23 cellular contexts compared by ENCODE assay signal in the genomic region with DNA sequence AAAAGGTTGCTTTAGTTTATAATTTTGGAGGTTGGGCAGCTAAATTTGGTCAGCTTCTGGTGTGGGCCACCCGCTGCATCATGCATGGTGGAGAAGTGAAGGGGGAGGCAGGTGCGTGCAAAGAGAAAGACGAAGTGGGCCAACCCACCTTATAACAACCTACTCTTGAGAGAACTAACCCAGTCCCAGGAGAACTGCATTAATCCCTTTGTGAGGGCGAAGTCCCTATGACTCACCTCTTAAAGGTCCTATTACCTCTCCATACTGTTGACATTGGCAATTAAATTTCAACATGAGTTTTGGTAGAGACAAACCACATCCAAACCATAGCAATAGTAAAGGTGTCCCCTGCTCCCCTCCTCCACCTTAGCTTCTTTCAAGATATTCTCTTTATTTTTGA. TPM values are rescaled to one million over a fixed set of nuclear protein-coding genes. Genes with fewer than 3 reads are reported as not detected.
DNase-seq lines count a peak whose midpoint lies in the region; ATAC-seq and TF ChIP-seq lines count a peak whose summit lies in the region.
"Had no signal": no experiment of that assay in that cellular context is flagged by ENCODE, and none has a peak within 500 bp of the region (broad histone marks: within the 10 kb centered on the region; RNA-seq: fewer than 3 reads in every experiment).

No MANE protein-coding gene starts in this region.

- no peak overlapping the region for H2AFZ ChIP-seq in mammary epithelial cell (ENCODE audit: low read depth, low read length)

- H3K4me1 ChIP-seq in mammary epithelial cell (ENCODE audit: insufficient read depth, low read length) (peaks cover 4% of the 10 kb centered on the region), upper lobe of right lung (no peaks in the 10 kb centered on the region)
- H3K4me1 ChIP-seq: adrenal gland, heart left ventricle had no signal

- BruUV-seq in mammary epithelial cell (replicated peaks; lab: Mats Ljungman, UMichigan), result no TSS peak

- H3K36me3 ChIP-seq in mammary epithelial cell (ENCODE audit: insufficient read depth, low read length) (no peaks in the 10 kb centered on the region), upper lobe of right lung (no peaks in the 10 kb centered on the region)
- H3K36me3 ChIP-seq: adrenal gland, cardiac muscle cell, heart left ventricle, MG63 had no signal

- intact Hi-C loops in mammary epithelial cell (cut with micrococcal nuclease), result no loop called here
- intact Hi-C loops in upper lobe of right lung (cut with DNase I), result no loop called here
- intact Hi-C loops in dorsolateral prefrontal cortex (cut with DNase I), result no loop called here

- no peak overlapping the region for H3K4me2 ChIP-seq in mammary epithelial cell (ENCODE audit: insufficient read depth, low read depth, low read length)

- CTCF ChIA-PET in mammary epithelial cell (lab: Charles Lee; ENCODE audit: low non-redundant PET), result no interaction called here

- peak; percentile 81 for ATAC-seq in upper lobe of right lung
- ATAC-seq: heart left ventricle had no signal

- H3K27ac ChIP-seq in mammary epithelial cell (ENCODE audit: insufficient read depth, low read depth, low read length) (no peak overlapping the region), upper lobe of right lung (no peak overlapping the region), dorsolateral prefrontal cortex (no peak overlapping the region)
- H3K27ac ChIP-seq: 22Rv1, adrenal gland, cardiac muscle cell, heart left ventricle had no signal

- H3K79me2 ChIP-seq in mammary epithelial cell (ENCODE audit: insufficient read depth, low read length), result no peaks in the 10 kb centered on the region

- WGBS in mammary epithelial cell (ENCODE audit: low coverage, missing lambda C conversion rate), result 90% methylated on average over 3 of the region's 4 CpGs

- H3K27me3 ChIP-seq in mammary epithelial cell (ENCODE audit: insufficient read depth, low read length) (no peaks in the 10 kb centered on the region), upper lobe of right lung (peaks cover 17% of the 10 kb centered on the region), dorsolateral prefrontal cortex (peaks cover 0 to 38% (median 0%) of the 10 kb centered on the region in 45 donors)
- H3K27me3 ChIP-seq: adrenal gland, MG63 had no signal

- dilution Hi-C loops in mammary epithelial cell (cut with HindIII; ENCODE audit: low sequenced_read_pairs), result no loop called here

- no peak overlapping the region for H3K9ac ChIP-seq in mammary epithelial cell (ENCODE audit: insufficient read depth, low read length)

- in situ Hi-C loops in mammary epithelial cell (cut with MboI; ENCODE audit: low sequenced_read_pairs in 2 of 2), result no loop called here

- peak; percentile 64 for DNase-seq in NCI-H748 (lab: John Stamatoyannopoulos, UW; ENCODE audit: unreplicated experiment)
- DNase-seq in NCI-H748 treated with DMSO at 0.1 percent for 48 hours (lab: John Stamatoyannopoulos, UW), result no peak
- peak; percentile 91 for DNase-seq in NCI-H2107 treated with DMSO at 0.1 percent for 48 hours (lab: John Stamatoyannopoulos, UW; ENCODE audit: unreplicated experiment)
- peak; percentile 63 for DNase-seq in mammary epithelial cell
- DNase-seq in upper lobe of right lung, result no peak
- no peak for DNase-seq in ureter (ENCODE audit: low spot score)
- no peak for DNase-seq in effector CD8-positive, alpha-beta T cell (lab: John Stamatoyannopoulos, UW)
- no peak for DNase-seq in dorsolateral prefrontal cortex
- DNase-seq: activated CD4-positive, alpha-beta T cell treated with anti-CD3 and anti-CD28 coated beads, Interleukin-2, amount 10 ng/mL, durations not matched to agents 24 days and 14 days; activated CD8-positive, alpha-beta memory T cell treated with anti-CD3 and anti-CD28 coated beads, Interleukin-2, amount 50 U/mL, for 4 hours; activated gamma-delta T cell; adrenal gland; heart left ventricle; mesendoderm; MG63; NCI-H2081 treated with DMSO at 0.1 percent for 48 hours; nephron progenitor cell; RPMI8226; stimulated activated CD4-positive, alpha-beta T cell treated with anti-CD3 and anti-CD28 coated beads, Interleukin-12 subunit alpha, Interleukin-12 subunit beta, amount 100 ng/mL, for 4 hours had no signal

- TF ChIP-seq CTCF in mammary epithelial cell (conservative IDR thresholded peaks at IDR 0.05 in 1 of 2, IDR thresholded peaks at IDR 0.05 in 1 of 2; ENCODE audit: extremely low read depth in 1 of 2, insufficient read depth in 1 of 2, low read depth in 1 of 2, low read length in 2 of 2), result no peak
- TF ChIP-seq CTCF in upper lobe of right lung (IDR thresholded peaks at IDR 0.05), result no peak
- TF ChIP-seq CTCF in dorsolateral prefrontal cortex (IDR thresholded peaks at IDR 0.05 in 54 of 56, conservative IDR thresholded peaks at IDR 0.05 in 2 of 56; ENCODE audit: low read depth in 1 of 56, partially characterized antibody in 56 of 56), result no peak

- no peak overlapping the region for H3K4me3 ChIP-seq in mammary epithelial cell (replicated peaks in 1 of 3; ENCODE audit: insufficient read depth in 1 of 3, low read depth in 2 of 3, low read length in 3 of 3)
- H3K4me3 ChIP-seq in upper lobe of right lung, result no peak overlapping the region
- H3K4me3 ChIP-seq in dorsolateral prefrontal cortex, result no peak overlapping the region
- H3K4me3 ChIP-seq: adrenal gland, cardiac muscle cell, heart left ventricle, MG63 had no signal

- H3K9me3 ChIP-seq in mammary epithelial cell (replicated peaks; ENCODE audit: insufficient read depth, low read length) (no peaks in the 10 kb centered on the region), upper lobe of right lung (no peaks in the 10 kb centered on the region)
- H3K9me3 ChIP-seq: adrenal gland, MG63 had no signal

- H4K20me1 ChIP-seq in mammary epithelial cell (ENCODE audit: insufficient read depth, low read length), result no peaks in the 10 kb centered on the region

RNA-seq across cellular contexts. Expression of gene FGF9, which starts 7.7 kb away (rescaled TPM):
- total RNA-seq in mammary epithelial cell (not detected), upper lobe of right lung (2.7 TPM), ureter (1.5 TPM), dorsolateral prefrontal cortex (10 to 100 TPM in 99 of 120 experiments, 1 to 10 TPM in 21; 4.4 to 25.3 (median 14.5) TPM)
- not detected for polyA plus RNA-seq in mammary epithelial cell
- polyA minus RNA-seq in mammary epithelial cell, result not detected
- total RNA-seq: pulmonary artery endothelial cell had no signal
- polyA plus RNA-seq: BJ had no signal

RNA-seq across cellular contexts. Expression of gene MICU2, which starts 59.2 kb away (rescaled TPM):
- total RNA-seq in mammary epithelial cell, result 10 to 100 TPM; 22.0 to 37.7 TPM
- polyA plus RNA-seq in mammary epithelial cell, result 22.9 TPM
- polyA minus RNA-seq in mammary epithelial cell, result 16.7 TPM
- total RNA-seq in upper lobe of right lung, result 30.7 TPM
- 37.5 TPM for total RNA-seq in ureter
- total RNA-seq in dorsolateral prefrontal cortex, result 10 to 100 TPM; 26.5 to 61.5 (median 42.9) TPM

Comparison
In these comparisons a context has a peak if more than half of its experiments do, and no peak if none do; other contexts are left out.
1. DNase-seq: peak in NCI-H748 (single experiment), NCI-H2107 treated with DMSO at 0.1 percent for 48 hours (single experiment) and mammary epithelial cell (single experiment); none in NCI-H748 treated with DMSO at 0.1 percent for 48 hours (single experiment), upper lobe of right lung (single experiment), ureter (single experiment), effector CD8-positive, alpha-beta T cell (single experiment) and dorsolateral prefrontal cortex (0 of 10).